25 cellular contexts compared by ENCODE assay signal in the genomic region with DNA sequence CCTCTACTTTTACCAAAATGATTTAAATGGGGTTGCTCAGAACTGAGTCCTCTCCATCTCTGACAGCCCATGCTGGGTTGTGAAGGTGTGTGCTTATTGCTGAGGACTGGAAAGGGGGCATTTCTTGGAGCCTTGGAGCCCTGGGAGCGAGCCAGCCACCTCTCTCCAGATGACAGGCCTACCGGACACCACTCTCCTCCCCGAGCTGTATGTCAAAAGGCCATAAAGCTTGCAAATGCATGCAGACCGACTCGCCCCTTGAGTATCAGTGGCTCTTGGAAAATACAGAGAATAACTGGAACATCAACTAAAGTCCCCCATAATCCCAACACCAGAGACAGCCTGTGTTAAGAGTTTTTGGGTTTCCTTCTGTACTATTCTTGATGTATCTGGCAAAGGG.
DNase-seq lines count a peak whose midpoint lies in the region; ATAC-seq, FAIRE-seq and TF ChIP-seq lines count a peak whose summit lies in the region.
"Had no signal": no experiment of that assay in that cellular context is flagged by ENCODE, and none has a peak within 500 bp of the region (broad histone marks: within the 10 kb centered on the region; RNA-seq: fewer than 3 reads in every experiment).

No MANE protein-coding gene starts in this region.

- H3K9me3 ChIP-seq in mesodermal cell (ENCODE audit: control insufficient read depth, low read length) = no peaks in the 10 kb centered on the region
- H3K9me3 ChIP-seq: BLaER1 treated with 17β-estradiol and CSF1 and Interleukin-3, amounts not matched to agents 10 nM and 100 nM had no signal

- no peak for TF ChIP-seq CTCF in WTC11 (IDR thresholded peaks at IDR 0.05)

- H3K4me3 Mint-ChIP-seq in WTC11 = no peak overlapping the region
- H3K4me3 Mint-ChIP-seq: activated naive CD8-positive, alpha-beta T cell treated with anti-CD3 and anti-CD28 coated beads for 36 hours; HFFc6; nephron; stimulated activated naive CD8-positive, alpha-beta T cell treated with anti-CD3 and anti-CD28 coated beads, Interleukin-15, Interleukin-2, amounts not matched to agents 100 ng/mL and 50 ng/mL, for 24 hours had no signal

- intact Hi-C loops in left cardiac atrium (cut with DNase I) (no loop called here), Right ventricle myocardium superior (cut with DNase I) (no loop called here)

- peaks cover 17% of the 10 kb centered on the region for H3K4me1 ChIP-seq in mesodermal cell (ENCODE audit: control insufficient read depth, insufficient read depth, low read length, poor library complexity, severe bottlenecking)

- no peaks in the 10 kb centered on the region for H3K27me3 Mint-ChIP-seq in WTC11 (ENCODE audit: low read depth)
- H3K27me3 Mint-ChIP-seq: activated naive CD8-positive, alpha-beta T cell treated with anti-CD3 and anti-CD28 coated beads for 36 hours; stimulated activated naive CD8-positive, alpha-beta T cell treated with anti-CD3 and anti-CD28 coated beads, Interleukin-15, Interleukin-2, amounts not matched to agents 100 ng/mL and 50 ng/mL, for 24 hours had no signal

- no peaks in the 10 kb centered on the region for H3K9me3 Mint-ChIP-seq in WTC11
- H3K9me3 Mint-ChIP-seq: activated naive CD8-positive, alpha-beta T cell treated with anti-CD3 and anti-CD28 coated beads for 36 hours; activated T-helper 2 cell treated with anti-CD3 and anti-CD28 coated beads, Interferon-gamma antibody, Interleukin-2, Interleukin-4, amounts not matched to agents 10 μg/mL and 5 μg/mL and 100 μg/mL, durations not matched to agents 14 hours and 24 hours and 36 hours; HFFc6; nephron; stimulated activated naive CD8-positive, alpha-beta T cell treated with anti-CD3 and anti-CD28 coated beads, Interleukin-15, Interleukin-2, amounts not matched to agents 100 ng/mL and 50 ng/mL, for 24 hours had no signal

- POLR2A ChIA-PET in WTC11 (lab: Charles Lee) = no interaction called here

- H3K36me3 ChIP-seq in mesodermal cell (ENCODE audit: control insufficient read depth, insufficient read depth, low read length) = peaks cover 63% of the 10 kb centered on the region

- WGBS in mesodermal cell (ENCODE audit: insufficient coverage in 2 of 2), 2 experiments = 90 to 100% methylated on average over 2 to 3 of the region's 5 CpGs

- ATAC-seq in left cardiac atrium = no peak
- no peak for ATAC-seq in Right ventricle myocardium superior (ENCODE audit: poor library complexity)
- ATAC-seq in WTC11 = no peak
- ATAC-seq: esophagus mucosa, GM12878, Panc1 had no signal

- CTCF ChIA-PET in WTC11 (lab: Charles Lee) = interaction anchor here (0.6 to 1.3 kb wide), 4 partner anchors 22 to 106 kb away, joined by 3 to 10 read pairs (median 4); partner anchors contain the start of gene PITPNB

- H3K27ac Mint-ChIP-seq in WTC11 = 0 out of 2 replicates have a peak overlapping the region, but pooled peaks have one; percentile 23
- H3K27ac Mint-ChIP-seq: activated naive CD8-positive, alpha-beta T cell treated with anti-CD3 and anti-CD28 coated beads for 36 hours; activated T-helper 2 cell treated with anti-CD3 and anti-CD28 coated beads, Interferon-gamma antibody, Interleukin-2, Interleukin-4, amounts not matched to agents 10 μg/mL and 5 μg/mL and 100 μg/mL, durations not matched to agents 14 hours and 24 hours and 36 hours; nephron; stimulated activated naive CD8-positive, alpha-beta T cell treated with anti-CD3 and anti-CD28 coated beads, Interleukin-15, Interleukin-2, amounts not matched to agents 100 ng/mL and 50 ng/mL, for 24 hours had no signal

- H3K4me3 ChIP-seq in mesodermal cell (ENCODE audit: extremely low read depth, insufficient read depth, low read length, poor library complexity, severe bottlenecking) = no peak overlapping the region
- H3K4me3 ChIP-seq: BLaER1 treated with 17β-estradiol and CSF1 and Interleukin-3, amounts not matched to agents 10 nM and 100 nM; GM12878; lung had no signal

- H3K36me3 Mint-ChIP-seq in WTC11 = peaks cover 12% of the 10 kb centered on the region; the same call in 1 of the 2 replicates
- H3K36me3 Mint-ChIP-seq: activated naive CD8-positive, alpha-beta T cell treated with anti-CD3 and anti-CD28 coated beads for 36 hours had no signal

- peaks cover 10% of the 10 kb centered on the region for H3K4me1 Mint-ChIP-seq in WTC11

- H3K27ac ChIP-seq in mesodermal cell (ENCODE audit: low read depth, low read length, severe bottlenecking) = peak overlapping the region; percentile 24
- H3K27ac ChIP-seq: BLaER1 treated with 17β-estradiol and CSF1 and Interleukin-3, amounts not matched to agents 10 nM and 100 nM had no signal

- FAIRE-seq in urothelium cell line (lab: Jason Lieb, UNC) = peak; percentile 89
- FAIRE-seq: GM12878 had no signal

- DNase-seq in left cardiac atrium (peak; percentile 0), Right ventricle myocardium superior (no peak), WTC11 (ENCODE audit: low spot score) (no peak), urothelium cell line (ENCODE audit: low spot score) (no peak), NCI-H1930 (lab: John Stamatoyannopoulos, UW) (no peak)
- DNase-seq in activated CD4-positive, alpha-beta T cell treated with anti-CD3 and anti-CD28 coated beads, Interleukin-2, amount 50 U/mL, for 1 hour = no peak
- DNase-seq: activated naive CD8-positive, alpha-beta T cell treated with anti-CD3 and anti-CD28 coated beads for 36 hours; dermis blood vessel endothelial cell; DMS153; GOT3; NCI-H146; NCI-H446; NCI-H748 treated with DMSO at 0.1 percent for 48 hours; SHP77; SW 1271 had no signal

TF ChIP-seq in WTC11, 78 proteins besides CTCF, POLR2A, EP300 and RAD21 (continues in another document):
- TF ChIP-seq, protein P1, sequence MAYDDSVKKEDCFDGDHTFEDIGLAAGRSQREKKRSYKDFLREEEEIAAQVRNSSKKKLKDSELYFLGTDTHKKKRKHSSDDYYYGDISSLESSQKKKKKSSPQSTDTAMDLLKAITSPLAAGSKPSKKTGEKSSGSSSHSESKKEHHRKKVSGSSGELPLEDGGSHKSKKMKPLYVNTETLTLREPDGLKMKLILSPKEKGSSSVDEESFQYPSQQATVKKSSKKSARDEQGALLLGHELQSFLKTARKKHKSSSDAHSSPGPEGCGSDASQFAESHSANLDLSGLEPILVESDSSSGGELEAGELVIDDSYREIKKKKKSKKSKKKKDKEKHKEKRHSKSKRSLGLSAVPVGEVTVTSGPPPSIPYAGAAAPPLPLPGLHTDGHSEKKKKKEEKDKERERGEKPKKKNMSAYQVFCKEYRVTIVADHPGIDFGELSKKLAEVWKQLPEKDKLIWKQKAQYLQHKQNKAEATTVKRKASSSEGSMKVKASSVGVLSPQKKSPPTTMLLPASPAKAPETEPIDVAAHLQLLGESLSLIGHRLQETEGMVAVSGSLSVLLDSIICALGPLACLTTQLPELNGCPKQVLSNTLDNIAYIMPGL (CRISPR knock-in tag; IDR thresholded peaks at IDR 0.05) = no peak
- TF ChIP-seq, protein P2, sequence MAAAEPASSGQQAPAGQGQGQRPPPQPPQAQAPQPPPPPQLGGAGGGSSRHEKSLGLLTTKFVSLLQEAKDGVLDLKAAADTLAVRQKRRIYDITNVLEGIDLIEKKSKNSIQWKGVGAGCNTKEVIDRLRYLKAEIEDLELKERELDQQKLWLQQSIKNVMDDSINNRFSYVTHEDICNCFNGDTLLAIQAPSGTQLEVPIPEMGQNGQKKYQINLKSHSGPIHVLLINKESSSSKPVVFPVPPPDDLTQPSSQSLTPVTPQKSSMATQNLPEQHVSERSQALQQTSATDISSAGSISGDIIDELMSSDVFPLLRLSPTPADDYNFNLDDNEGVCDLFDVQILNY (CRISPR knock-in tag; IDR thresholded peaks at IDR 0.05) = no peak
- TF ChIP-seq MYBL2 (CRISPR knock-in tag; IDR thresholded peaks at IDR 0.05) = no peak
- TF ChIP-seq, protein P3, sequence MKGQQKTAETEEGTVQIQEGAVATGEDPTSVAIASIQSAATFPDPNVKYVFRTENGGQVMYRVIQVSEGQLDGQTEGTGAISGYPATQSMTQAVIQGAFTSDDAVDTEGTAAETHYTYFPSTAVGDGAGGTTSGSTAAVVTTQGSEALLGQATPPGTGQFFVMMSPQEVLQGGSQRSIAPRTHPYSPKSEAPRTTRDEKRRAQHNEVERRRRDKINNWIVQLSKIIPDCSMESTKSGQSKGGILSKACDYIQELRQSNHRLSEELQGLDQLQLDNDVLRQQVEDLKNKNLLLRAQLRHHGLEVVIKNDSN (CRISPR knock-in tag; IDR thresholded peaks at IDR 0.05) = no peak
- no peak for TF ChIP-seq AR (CRISPR knock-in tag; IDR thresholded peaks at IDR 0.05)
- no peak for TF ChIP-seq JAZF1 (CRISPR knock-in tag; IDR thresholded peaks at IDR 0.05)
- no peak for TF ChIP-seq CREM (CRISPR knock-in tag; IDR thresholded peaks at IDR 0.05)
- no peak for TF ChIP-seq FOXK1 (CRISPR knock-in tag; IDR thresholded peaks at IDR 0.05)
- no peak for TF ChIP-seq ZBTB21 (CRISPR knock-in tag; IDR thresholded peaks at IDR 0.05; ENCODE audit: borderline replicate concordance)
- TF ChIP-seq, protein P4, sequence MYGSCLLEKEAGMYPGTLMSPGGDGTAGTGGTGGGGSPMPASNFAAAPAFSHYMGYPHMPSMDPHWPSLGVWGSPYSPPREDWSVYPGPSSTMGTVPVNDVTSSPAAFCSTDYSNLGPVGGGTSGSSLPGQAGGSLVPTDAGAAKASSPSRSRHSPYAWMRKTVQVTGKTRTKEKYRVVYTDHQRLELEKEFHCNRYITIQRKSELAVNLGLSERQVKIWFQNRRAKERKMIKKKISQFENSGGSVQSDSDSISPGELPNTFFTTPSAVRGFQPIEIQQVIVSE (CRISPR knock-in tag; IDR thresholded peaks at IDR 0.05; ENCODE audit: borderline replicate concordance) = no peak
- no peak for TF ChIP-seq NR3C1 (CRISPR knock-in tag; conservative IDR thresholded peaks at IDR 0.05; ENCODE audit: low read depth)
